Comparison of ENCODE assay signal across 1 cellular context in genomic region chr9:70112981-70113380, GRCh38.
TF ChIP-seq lines count a peak whose summit lies in the region.

No MANE protein-coding gene starts in this region.

TF ChIP-seq in SK-N-SH, 30 proteins besides CTCF, POLR2A, EP300 and RAD21 (continued from another document):
- TF ChIP-seq PBX3 (IDR thresholded peaks at IDR 0.05) = no peak
- no peak for TF ChIP-seq GABPA (IDR thresholded peaks at IDR 0.05; ENCODE audit: low read depth)
- no peak for TF ChIP-seq IRF3 (IDR thresholded peaks at IDR 0.05; ENCODE audit: low read depth, low read length)
- TF ChIP-seq RFX5 (IDR thresholded peaks at IDR 0.05; ENCODE audit: low read length) = no peak
- TF ChIP-seq REST (IDR thresholded peaks at IDR 0.05; ENCODE audit: low read depth, low read length) = no peak
- no peak for TF ChIP-seq MXI1 (IDR thresholded peaks at IDR 0.05; ENCODE audit: low read depth, low read length)
- TF ChIP-seq TCF12 (IDR thresholded peaks at IDR 0.05) = no peak
- no peak for TF ChIP-seq SMC3 (IDR thresholded peaks at IDR 0.05; ENCODE audit: low read depth, low read length)
- TF ChIP-seq ELF1 (IDR thresholded peaks at IDR 0.05) = no peak
- TF ChIP-seq JUND (IDR thresholded peaks at IDR 0.05) = no peak
TF ChIP-seq in SK-N-SH: peak in this region for 0.
